ENCODE assay signal across 1 cellular context in genomic region chr1:109714661-109715372, GRCh38.
TF ChIP-seq lines count a peak whose summit lies in the region.

No MANE protein-coding gene starts in this region.

TF ChIP-seq in GM23338, 12 proteins besides CTCF, POLR2A, EP300 and RAD21 (continued from another document):
- TF ChIP-seq ZNF462 (CRISPR knock-in tag; IDR thresholded peaks at IDR 0.05) (no peak), NANOG (IDR thresholded peaks at IDR 0.05; ENCODE audit: borderline replicate concordance) (no peak), EZH2 (IDR thresholded peaks at IDR 0.05; ENCODE audit: low read depth, unreplicated experiment) (no peak), ETS1 (IDR thresholded peaks at IDR 0.05) (no peak), JUNB (IDR thresholded peaks at IDR 0.05; ENCODE audit: unreplicated experiment) (no peak)
